ENCODE assay signal across 19 cellular contexts in the genomic region with DNA sequence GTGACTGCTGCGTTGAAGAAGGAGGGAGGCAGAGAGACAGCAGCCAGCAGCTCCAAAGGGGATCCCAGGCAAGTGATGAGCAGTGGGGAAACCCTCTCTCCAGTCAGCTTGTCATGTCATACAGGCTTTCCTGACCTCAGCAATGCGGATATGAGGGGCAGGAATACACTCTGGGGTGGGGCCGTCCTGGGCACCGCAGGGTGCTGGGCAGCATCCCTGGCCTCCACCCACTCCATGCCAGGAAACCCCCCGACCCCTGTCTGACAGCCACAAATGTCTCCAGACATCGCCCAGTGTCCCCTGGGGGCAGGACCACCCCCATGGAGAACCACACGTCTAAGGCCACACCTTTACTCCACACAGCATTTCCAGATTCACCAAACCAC. TPM values are rescaled to one million over a fixed set of nuclear protein-coding genes. Genes with fewer than 3 reads are reported as not detected.
DNase-seq lines count a peak whose midpoint lies in the region; ATAC-seq and TF ChIP-seq lines count a peak whose summit lies in the region.
"Had no signal": no experiment of that assay in that cellular context is flagged by ENCODE, and none has a peak within 500 bp of the region (broad histone marks: within the 10 kb centered on the region; RNA-seq: fewer than 3 reads in every experiment).

No MANE protein-coding gene starts in this region.

- BruUV-seq in OCI-LY7 (replicated peaks; lab: Mats Ljungman, UMichigan) = no TSS peak

- H3K9me3 Mint-ChIP-seq in CD14-positive monocyte = peaks cover 0 to 4% (median 0%) of the 10 kb centered on the region in 7 donors
- H3K9me3 Mint-ChIP-seq: CD4-positive, CD25-positive, alpha-beta regulatory T cell; IgD-negative memory B cell; immature natural killer cell; memory B cell had no signal

- H4K20me1 ChIP-seq in OCI-LY7 (ENCODE audit: insufficient read depth, low read length) = no peaks in the 10 kb centered on the region

- no peak for TF ChIP-seq EP300 in sigmoid colon (IDR thresholded peaks at IDR 0.05)

- H3K36me3 ChIP-seq in sigmoid colon = no peaks in the 10 kb centered on the region
- no peaks in the 10 kb centered on the region for H3K36me3 ChIP-seq in OCI-LY7 (ENCODE audit: insufficient read depth, low read length)
- H3K36me3 ChIP-seq: SJSA1 had no signal

- WGBS in sigmoid colon, 2 donors = 77 to 78% methylated on average over 7 of the region's 7 CpGs

- no peaks in the 10 kb centered on the region for H3K27me3 ChIP-seq in sigmoid colon
- H3K27me3 ChIP-seq: SJSA1 had no signal

- H3K27me3 Mint-ChIP-seq in CD14-positive monocyte (ENCODE audit: low read depth in 3 of 3) (peaks cover 0 to 19% (median 0%) of the 10 kb centered on the region in 3 donors), T-helper 17 cell (peaks cover 15% of the 10 kb centered on the region)
- H3K27me3 Mint-ChIP-seq: CD4-positive, CD25-positive, alpha-beta regulatory T cell had no signal

- no peaks in the 10 kb centered on the region for H3K9me3 ChIP-seq in T-helper 17 cell (ENCODE audit: control insufficient read depth, low read length, poor library complexity, severe bottlenecking)
- H3K9me3 ChIP-seq in sigmoid colon = no peaks in the 10 kb centered on the region
- no peaks in the 10 kb centered on the region for H3K9me3 ChIP-seq in OCI-LY7 (ENCODE audit: low read length)
- H3K9me3 ChIP-seq: SJSA1 had no signal

- H2AFZ ChIP-seq in OCI-LY7 (ENCODE audit: low read length) = no peak overlapping the region

- ATAC-seq in T-helper 17 cell = no peak
- no peak for ATAC-seq in left colon
- ATAC-seq in HG02973 (IDR thresholded peaks at IDR 0.05; ENCODE audit: unreplicated experiment) = no peak

- TF ChIP-seq POLR2A in sigmoid colon (IDR thresholded peaks at IDR 0.05) = no peak

- peak overlapping the region in 1 of 2 donors; percentile 63 for H3K4me3 Mint-ChIP-seq in CD14-positive monocyte
- H3K4me3 Mint-ChIP-seq in T-helper 17 cell = peak overlapping the region; percentile 72
- H3K4me3 Mint-ChIP-seq: IgD-negative memory B cell, memory B cell had no signal

- POLR2A ChIA-PET in OCI-LY7 (lab: Charles Lee) = no interaction called here

- no peaks in the 10 kb centered on the region for H3K9me2 ChIP-seq in OCI-LY7 (ENCODE audit: insufficient read depth, low read length)

- H3K27ac Mint-ChIP-seq in CD14-positive monocyte (peak overlapping the region; percentile 95 to 99 (median 99)), T-helper 17 cell (peak overlapping the region; percentile 77)
- H3K27ac Mint-ChIP-seq: memory B cell had no signal

- no peak for DNase-seq in CD14-positive monocyte (ENCODE audit: low spot score)
- no peak for DNase-seq in T-helper 17 cell
- peak; percentile 5 to 26 for DNase-seq in left colon
- DNase-seq in sigmoid colon = no peak
- no peak for DNase-seq in OCI-LY7 (ENCODE audit: low spot score)
- no peak for DNase-seq in Kasumi-1 (lab: John Stamatoyannopoulos, UW)
- no peak for DNase-seq in NCI-H510A (lab: John Stamatoyannopoulos, UW)
- DNase-seq: activated CD4-positive, alpha-beta T cell treated with anti-CD3 and anti-CD28 coated beads for 4 hours; activated naive CD4-positive, alpha-beta T cell treated with Interleukin-2 at 50 U/mL for 16 hours; CD4-positive, CD25-positive, alpha-beta regulatory T cell; immature natural killer cell; NCI-H1048; NCI-H524 treated with DMSO at 0.1 percent for 48 hours; stimulated activated CD4-positive, alpha-beta T cell treated with anti-CD3 and anti-CD28 coated beads, Interleukin-4, amount 100 ng/mL, for 24 hours; T1000 had no signal

- H3K4me1 ChIP-seq in sigmoid colon (peaks cover 0 to 100% (median 96%) of the 10 kb centered on the region in 4 donors), OCI-LY7 (ENCODE audit: insufficient read depth, low read length, poor library complexity, severe bottlenecking) (no peaks in the 10 kb centered on the region)

- peaks cover 20 to 38% of the 10 kb centered on the region in 2 donors for H3K36me3 Mint-ChIP-seq in CD14-positive monocyte
- H3K36me3 Mint-ChIP-seq in T-helper 17 cell (ENCODE audit: low read depth) = no peaks in the 10 kb centered on the region
- H3K36me3 Mint-ChIP-seq: CD4-positive, CD25-positive, alpha-beta regulatory T cell; IgD-negative memory B cell; immature natural killer cell; memory B cell had no signal

- peak overlapping the region; percentile 91 to 95 (median 92) for H3K27ac ChIP-seq in sigmoid colon
- H3K27ac ChIP-seq in OCI-LY7 (ENCODE audit: low read depth, low read length, poor library complexity, severe bottlenecking) = no peak overlapping the region
- H3K27ac ChIP-seq: SJSA1 had no signal

- H3K4me1 Mint-ChIP-seq in CD14-positive monocyte (peaks cover 98% of the 10 kb centered on the region), T-helper 17 cell (peaks cover 62% of the 10 kb centered on the region)

- H3K4me2 ChIP-seq in OCI-LY7 (ENCODE audit: low read length) = no peak overlapping the region

- H3K79me2 ChIP-seq in OCI-LY7 (ENCODE audit: insufficient read depth, low read depth, low read length) = no peaks in the 10 kb centered on the region

- no peak for TF ChIP-seq CTCF in CD14-positive monocyte (IDR thresholded peaks at IDR 0.05)
- TF ChIP-seq CTCF in sigmoid colon (IDR thresholded peaks at IDR 0.05) = no peak
- TF ChIP-seq CTCF in OCI-LY7 (conservative IDR thresholded peaks at IDR 0.05; ENCODE audit: low read length) = no peak

- H3K4me3 ChIP-seq in sigmoid colon = no peak overlapping the region
- no peak overlapping the region for H3K4me3 ChIP-seq in OCI-LY7 (ENCODE audit: low read depth, low read length, poor library complexity, severe bottlenecking)
- H3K4me3 ChIP-seq: SJSA1 had no signal

- intact Hi-C loops in CD14-positive monocyte (cut with micrococcal nuclease) = no loop called here
- intact Hi-C loops in left colon (cut with DNase I, micrococcal nuclease) = loop anchor here in 1 of 2 donors (5.0 kb wide), 1 partner anchor 44 kb away; no protein-coding TSS in a partner anchor
- intact Hi-C loops in sigmoid colon (cut with DNase I) = loop anchor here (10.0 kb wide), 1 partner anchor 1089 kb away; no protein-coding TSS in a partner anchor
- intact Hi-C loops in OCI-LY7 (cut with micrococcal nuclease; ENCODE audit: unreplicated experiment) = no loop called here

- CTCF ChIA-PET in OCI-LY7 (lab: Charles Lee; ENCODE audit: unreplicated experiment) = no interaction called here

RNA-seq across cellular contexts. Expression of gene RFX2, which starts 46.7 kb away (rescaled TPM):
- polyA plus RNA-seq in CD14-positive monocyte = 1 to 10 TPM; 5.7 to 8.7 TPM
- total RNA-seq in T-helper 17 cell = 10 to 100 TPM in 1 of 2 donors, 1 to 10 TPM in 1; 9.0 to 23.3 TPM
- 1 to 10 TPM; 6.6 to 8.5 TPM for total RNA-seq in left colon
- total RNA-seq in sigmoid colon = 10 to 100 TPM; 14.3 to 21.2 (median 17.4) TPM
- polyA plus RNA-seq in sigmoid colon = 1 to 10 TPM; 1.2 to 4.2 (median 3.6) TPM
- 11.8 and 13.7 TPM in 2 replicates for total RNA-seq in OCI-LY7 (2014; rRNA removed; shearing (Covaris generic))
- 11.0 and 12.1 TPM in 2 replicates for total RNA-seq in OCI-LY7 (2022)

Comparison
In these comparisons a context has a peak if more than half of its experiments do, and no peak if none do; other contexts are left out.
1. DNase-seq: peak in left colon (2 of 2); none in CD14-positive monocyte (single experiment), T-helper 17 cell (0 of 3), sigmoid colon (single experiment), OCI-LY7 (single experiment), Kasumi-1 (0 of 2) and NCI-H510A (single experiment).